In genomic region chr9:19162026-19162366, GRCh38 we compare ENCODE assay signal across 1 cellular context.
TF ChIP-seq lines count a peak whose summit lies in the region.

No MANE protein-coding gene starts in this region.

TF ChIP-seq in H1, 55 proteins besides CTCF, POLR2A, EP300 and RAD21:
- TF ChIP-seq EZH2 (IDR thresholded peaks at IDR 0.05; ENCODE audit: low read depth, low read length, severe bottlenecking) = no peak
- TF ChIP-seq RNF2 (IDR thresholded peaks at IDR 0.05; ENCODE audit: borderline replicate concordance, low read depth, low read length, missing control alignments, poor library complexity, severe bottlenecking) = no peak
- no peak for TF ChIP-seq YY1 (IDR thresholded peaks at IDR 0.05; ENCODE audit: low read depth, low read length)
- TF ChIP-seq TEAD4 (IDR thresholded peaks at IDR 0.05; ENCODE audit: low read depth, low read length) = no peak
- TF ChIP-seq NRF1 (IDR thresholded peaks at IDR 0.05; ENCODE audit: low read depth, low read length) = no peak
- no peak for TF ChIP-seq NANOG (IDR thresholded peaks at IDR 0.05; ENCODE audit: insufficient read depth, low read depth, low read length, poor library complexity, severe bottlenecking)
- TF ChIP-seq TAF7 (optimal IDR thresholded peaks at IDR 0.05; ENCODE audit: borderline replicate concordance, low read depth, low read length) = no peak
- TF ChIP-seq JUN (IDR thresholded peaks at IDR 0.05; ENCODE audit: low read depth, low read length) = no peak
- TF ChIP-seq SP4 (IDR thresholded peaks at IDR 0.05; ENCODE audit: low read length) = no peak
- TF ChIP-seq HDAC2 (IDR thresholded peaks at IDR 0.05; ENCODE audit: borderline replicate concordance in 1 of 2, low read depth in 2 of 2, low read length in 2 of 2) = no peak
- TF ChIP-seq CTBP2 (IDR thresholded peaks at IDR 0.05; ENCODE audit: borderline replicate concordance, insufficient read depth, insufficient read length, low read length) = no peak
- TF ChIP-seq BRCA1 (IDR thresholded peaks at IDR 0.05; ENCODE audit: low read depth, low read length) = no peak
